28 cellular contexts compared by ENCODE assay signal in genomic region chr2:69088471-69088870, GRCh38.
A peak's percentile ranks its signal among the peaks of the same experiment; 100 is the strongest.
DNase-seq lines count a peak whose midpoint lies in the region; ATAC-seq and TF ChIP-seq lines count a peak whose summit lies in the region.
"Had no signal": no experiment of that assay in that cellular context is flagged by ENCODE, and none has a peak within 500 bp of the region (broad histone marks: within the 10 kb centered on the region; RNA-seq: fewer than 3 reads in every experiment).

No MANE protein-coding gene starts in this region.

- H3K4me3 Mint-ChIP-seq in activated T-cell treated with anti-CD3 and anti-CD28 coated beads, Interleukin-2, amount 50 U/mL, for 72 hours: no peak overlapping the region
- H3K4me3 Mint-ChIP-seq in Caco-2 (ENCODE audit: unreplicated experiment): no peak overlapping the region
- H3K4me3 Mint-ChIP-seq: activated naive CD4-positive, alpha-beta T cell treated with anti-CD3 and anti-CD28 coated beads, Interleukin-2, amount 50 U/mL, for 24 hours; activated T-helper 1 cell treated with anti-CD3 and anti-CD28 coated beads, Interleukin-12 subunit alpha, Interleukin-12 subunit beta, Interleukin-2, Interleukin-4 antibody, amounts not matched to agents 30 ng/mL and 10 ng/mL and 1 ng/mL, durations not matched to agents 14 hours and 24 hours and 36 hours; memory B cell; naive B cell; stimulated activated memory B cell treated with anti-CD40 and anti-IgM and Interleukin-4, amounts not matched to agents 10 μg/mL and 1 μg/mL and 100 μg/mL, for 72 hours had no signal

- H3K4me1 Mint-ChIP-seq in activated T-cell treated with anti-CD3 and anti-CD28 coated beads, Interleukin-2, amount 50 U/mL, for 72 hours (ENCODE audit: low read depth): no peaks in the 10 kb centered on the region
- no peaks in the 10 kb centered on the region for H3K4me1 Mint-ChIP-seq in Caco-2 (ENCODE audit: low read depth, unreplicated experiment)
- H3K4me1 Mint-ChIP-seq: activated naive CD4-positive, alpha-beta T cell treated with anti-CD3 and anti-CD28 coated beads, Interleukin-2, amount 50 U/mL, for 24 hours; memory B cell; naive B cell; stimulated activated memory B cell treated with anti-CD40 and anti-IgM and Interleukin-4, amounts not matched to agents 10 μg/mL and 1 μg/mL and 100 μg/mL, for 72 hours had no signal

- H3K27me3 ChIP-seq in esophagus muscularis mucosa (no peaks in the 10 kb centered on the region), osteoblast (ENCODE audit: insufficient read depth, low read length) (no peaks in the 10 kb centered on the region), Caco-2 (replicated peaks; ENCODE audit: control insufficient read depth, insufficient read depth, low read length) (no peaks in the 10 kb centered on the region)
- H3K27me3 ChIP-seq: BLaER1, ovary, right lobe of liver had no signal

- peak; percentile 38 to 63 for ATAC-seq in left cardiac atrium
- ATAC-seq in Right ventricle myocardium inferior: no peak
- no peak for ATAC-seq in activated T-cell treated with anti-CD3 and anti-CD28 coated beads, Interleukin-2, amount 50 U/mL, for 72 hours (replicated peaks in 1 of 2)
- no peak for ATAC-seq in GM21529 (IDR thresholded peaks at IDR 0.05; ENCODE audit: unreplicated experiment)
- ATAC-seq: stimulated activated memory B cell treated with anti-CD40 and anti-IgM and Interleukin-4, amounts not matched to agents 10 μg/mL and 1 μg/mL and 100 μg/mL, for 72 hours had no signal

- 97% methylated on average over 3 of the region's 3 CpGs for WGBS in esophagus muscularis mucosa

- intact Hi-C loops in left cardiac atrium (cut with DNase I): no loop called here
- intact Hi-C loops in Right ventricle myocardium inferior (cut with DNase I): no loop called here
- intact Hi-C loops in esophagus muscularis mucosa (cut with DNase I): no loop called here
- intact Hi-C loops in Caco-2 (cut with micrococcal nuclease; ENCODE audit: unreplicated experiment): no loop called here

- no peak for TF ChIP-seq POLR2A in esophagus muscularis mucosa (IDR thresholded peaks at IDR 0.05; ENCODE audit: low read depth)

- H3K9me3 ChIP-seq in esophagus muscularis mucosa (no peaks in the 10 kb centered on the region), osteoblast (ENCODE audit: low read depth, low read length) (no peaks in the 10 kb centered on the region), Caco-2 (no peaks in the 10 kb centered on the region)
- H3K9me3 ChIP-seq: BLaER1, ovary, right lobe of liver had no signal

- no peak for TF ChIP-seq CTCF in esophagus muscularis mucosa (IDR thresholded peaks at IDR 0.05)
- TF ChIP-seq CTCF in osteoblast (IDR thresholded peaks at IDR 0.05; ENCODE audit: extremely low read depth, low read depth, low read length): no peak
- TF ChIP-seq CTCF in Caco-2 (IDR thresholded peaks at IDR 0.05; ENCODE audit: insufficient read depth in 1 of 2, low read depth in 1 of 2, low read length in 1 of 2, severe bottlenecking in 1 of 2, unreplicated experiment in 1 of 2): no peak

- H3K27me3 Mint-ChIP-seq in activated T-cell treated with anti-CD3 and anti-CD28 coated beads, Interleukin-2, amount 50 U/mL, for 72 hours (ENCODE audit: low read depth): peaks cover 61% of the 10 kb centered on the region
- peaks cover 5% of the 10 kb centered on the region for H3K27me3 Mint-ChIP-seq in Caco-2 (ENCODE audit: insufficient read depth, unreplicated experiment)

- BruUV-seq in Caco-2 (replicated peaks; lab: Mats Ljungman, UMichigan): no TSS peak

- peaks cover 5 to 30% (median 28%) of the 10 kb centered on the region in 4 donors for H3K4me1 ChIP-seq in esophagus muscularis mucosa
- H3K4me1 ChIP-seq in osteoblast (ENCODE audit: insufficient read depth, low read length): peaks cover 21% of the 10 kb centered on the region
- no peaks in the 10 kb centered on the region for H3K4me1 ChIP-seq in Caco-2

- TF ChIP-seq EP300 in esophagus muscularis mucosa (IDR thresholded peaks at IDR 0.05): no peak

- no peaks in the 10 kb centered on the region for H4K20me1 ChIP-seq in osteoblast (ENCODE audit: insufficient read depth, low read length)
- H4K20me1 ChIP-seq: BLaER1 had no signal

- no peak overlapping the region for H3K4me2 ChIP-seq in osteoblast (ENCODE audit: insufficient read depth, low read length)
- H3K4me2 ChIP-seq: BLaER1 had no signal

- CTCF ChIA-PET in Caco-2 (lab: Charles Lee): no interaction called here

- no peaks in the 10 kb centered on the region for H3K9me3 Mint-ChIP-seq in activated T-cell treated with anti-CD3 and anti-CD28 coated beads, Interleukin-2, amount 50 U/mL, for 72 hours
- no peaks in the 10 kb centered on the region for H3K9me3 Mint-ChIP-seq in Caco-2 (ENCODE audit: unreplicated experiment)
- H3K9me3 Mint-ChIP-seq: activated naive CD4-positive, alpha-beta T cell treated with anti-CD3 and anti-CD28 coated beads, Interleukin-2, amount 50 U/mL, for 24 hours; activated T-helper 1 cell treated with anti-CD3 and anti-CD28 coated beads, Interleukin-12 subunit alpha, Interleukin-12 subunit beta, Interleukin-2, Interleukin-4 antibody, amounts not matched to agents 30 ng/mL and 10 ng/mL and 1 ng/mL, durations not matched to agents 14 hours and 24 hours and 36 hours; memory B cell; naive B cell; stimulated activated memory B cell treated with anti-CD40 and anti-IgM and Interleukin-4, amounts not matched to agents 10 μg/mL and 1 μg/mL and 100 μg/mL, for 72 hours had no signal

- H2AFZ ChIP-seq in osteoblast (ENCODE audit: low read length): no peak overlapping the region

- H3K36me3 ChIP-seq in esophagus muscularis mucosa (peaks cover 0 to 26% (median 6%) of the 10 kb centered on the region in 4 donors), osteoblast (ENCODE audit: insufficient read depth, low read length) (peaks cover 17% of the 10 kb centered on the region), Caco-2 (ENCODE audit: control insufficient read depth, insufficient read depth, low read length) (no peaks in the 10 kb centered on the region)
- H3K36me3 ChIP-seq: BLaER1, ovary, right lobe of liver had no signal

- DNase-seq in left cardiac atrium (no peak), Right ventricle myocardium inferior (ENCODE audit: missing footprints) (no peak), esophagus muscularis mucosa (ENCODE audit: extremely low spot score) (no peak), osteoblast (ENCODE audit: insufficient read length, low spot score, missing footprints) (no peak), NCI-H510A (lab: John Stamatoyannopoulos, UW) (no peak), Caco-2 (no peak)
- DNase-seq in activated T-cell treated with anti-CD3 and anti-CD28 coated beads, Interleukin-2, amount 50 U/mL, for 72 hours: no peak
- DNase-seq: 8988T; activated CD4-positive, alpha-beta T cell treated with anti-CD3 and anti-CD28 coated beads for 4 hours; foreskin melanocyte; hypothalamus; islet precursor cell; MM.1S; naive B cell; NCI-H1436 treated with DMSO at 0.1 percent for 48 hours; NCI-H2171; ovary; right lobe of liver; SHP77 treated with DMSO at 0.1 percent for 48 hours; T-helper 1 cell; trophoblast cell had no signal

- POLR2A ChIA-PET in Caco-2 (lab: Charles Lee): no interaction called here

- H3K4me3 ChIP-seq in esophagus muscularis mucosa (no peak overlapping the region), osteoblast (ENCODE audit: insufficient read depth, low read length) (no peak overlapping the region), Caco-2 (ENCODE audit: low read depth, low read length) (no peak overlapping the region)
- H3K4me3 ChIP-seq: BLaER1, ovary, right lobe of liver had no signal

- H3K36me3 Mint-ChIP-seq in activated T-cell treated with anti-CD3 and anti-CD28 coated beads, Interleukin-2, amount 50 U/mL, for 72 hours (ENCODE audit: insufficient read depth in 2 of 2): no peaks in the 10 kb centered on the region
- H3K36me3 Mint-ChIP-seq in Caco-2 (ENCODE audit: insufficient read depth, unreplicated experiment): no peaks in the 10 kb centered on the region
- H3K36me3 Mint-ChIP-seq: activated naive CD4-positive, alpha-beta T cell treated with anti-CD3 and anti-CD28 coated beads, Interleukin-2, amount 50 U/mL, for 24 hours; memory B cell; naive B cell; stimulated activated memory B cell treated with anti-CD40 and anti-IgM and Interleukin-4, amounts not matched to agents 10 μg/mL and 1 μg/mL and 100 μg/mL, for 72 hours had no signal

- peak overlapping the region; percentile 8 to 54 (median 31) for H3K27ac ChIP-seq in esophagus muscularis mucosa (replicated peaks in 1 of 4)
- peak overlapping the region; percentile 29 for H3K27ac ChIP-seq in osteoblast (ENCODE audit: low read depth, low read length)
- H3K27ac ChIP-seq: BLaER1, HL-60, right lobe of liver had no signal

- H3K79me2 ChIP-seq in osteoblast (ENCODE audit: insufficient read depth, low read length): no peaks in the 10 kb centered on the region

- no peak overlapping the region for H3K27ac Mint-ChIP-seq in activated T-cell treated with anti-CD3 and anti-CD28 coated beads, Interleukin-2, amount 50 U/mL, for 72 hours
- no peak overlapping the region for H3K27ac Mint-ChIP-seq in Caco-2 (ENCODE audit: unreplicated experiment)
- H3K27ac Mint-ChIP-seq: activated naive CD4-positive, alpha-beta T cell treated with anti-CD3 and anti-CD28 coated beads, Interleukin-2, amount 50 U/mL, for 24 hours; activated T-helper 1 cell treated with anti-CD3 and anti-CD28 coated beads, Interleukin-12 subunit alpha, Interleukin-12 subunit beta, Interleukin-2, Interleukin-4 antibody, amounts not matched to agents 30 ng/mL and 10 ng/mL and 1 ng/mL, durations not matched to agents 14 hours and 24 hours and 36 hours; memory B cell; naive B cell; stimulated activated memory B cell treated with anti-CD40 and anti-IgM and Interleukin-4, amounts not matched to agents 10 μg/mL and 1 μg/mL and 100 μg/mL, for 72 hours had no signal

Comparison
In these comparisons a context has a peak if more than half of its experiments do, and no peak if none do; other contexts are left out.
1. ATAC-seq: peak in left cardiac atrium (2 of 2); none in Right ventricle myocardium inferior (single experiment), activated T-cell treated with anti-CD3 and anti-CD28 coated beads, Interleukin-2, amount 50 U/mL, for 72 hours (0 of 2) and GM21529 (single experiment).